Comparison of ENCODE assay signal across 1 cellular context in genomic region chr17:66275651-66276050, GRCh38.
TF ChIP-seq lines count a peak whose summit lies in the region.

No MANE protein-coding gene starts in this region.

TF ChIP-seq in K562, 482 proteins besides CTCF, POLR2A, EP300 and RAD21 (continued from another document):
- TF ChIP-seq PRDM10 (IDR thresholded peaks at IDR 0.05; ENCODE audit: partially characterized antibody) (peak; percentile 10), MYNN (IDR thresholded peaks at IDR 0.05) (peak; percentile 45; the same call in 1 of the 2 replicates), MYNN (CRISPR knock-in tag; IDR thresholded peaks at IDR 0.05) (no peak), HDAC1 (IDR thresholded peaks at IDR 0.05) (no peak), JUND (IDR thresholded peaks at IDR 0.05; ENCODE audit: borderline replicate concordance, low read depth, low read length) (peak; percentile 67; the same call in 1 of the 2 replicates), JUND (tag; IDR thresholded peaks at IDR 0.05; ENCODE audit: borderline replicate concordance, low read depth, low read length) (no peak), JUN (IDR thresholded peaks at IDR 0.05; ENCODE audit: borderline replicate concordance, low read depth, low read length) (peak; percentile 92), JUN (CRISPR knock-in tag; IDR thresholded peaks at IDR 0.05; ENCODE audit: borderline replicate concordance) (no peak), SMARCC2 (IDR thresholded peaks at IDR 0.05; ENCODE audit: low read depth) (peak; percentile 41; the same call in 1 of the 2 replicates), FOXK1 (CRISPR knock-in tag; IDR thresholded peaks at IDR 0.05; ENCODE audit: borderline replicate concordance) (no peak), ARID1B (IDR thresholded peaks at IDR 0.05) (peak; percentile 74), ATF3 (IDR thresholded peaks at IDR 0.05) (peak; percentile 87), ATF3 (CRISPR knock-in tag; conservative IDR thresholded peaks at IDR 0.05) (no peak), MXD1 (CRISPR knock-in tag; IDR thresholded peaks at IDR 0.05; ENCODE audit: borderline replicate concordance, poor library complexity, severe bottlenecking) (no peak), FOSL1 (tag; conservative IDR thresholded peaks at IDR 0.05) (peak; percentile 88), SMARCB1 (IDR thresholded peaks at IDR 0.05; ENCODE audit: insufficient read length, low read depth) (no peak), ZMIZ1 (IDR thresholded peaks at IDR 0.05; ENCODE audit: low read depth in 2 of 2, low read length in 2 of 2) (no peak), ZNF277 (CRISPR knock-in tag; IDR thresholded peaks at IDR 0.05; ENCODE audit: borderline replicate concordance) (no peak), SIRT6 (IDR thresholded peaks at IDR 0.05; ENCODE audit: low read depth, low read length) (no peak), DPF2 (IDR thresholded peaks at IDR 0.05) (peak; percentile 51; the same call in 1 of the 2 replicates), NFIC (IDR thresholded peaks at IDR 0.05) (0 out of 2 replicates have a peak, but pooled peaks have one; percentile 21), CTBP1 (IDR thresholded peaks at IDR 0.05; ENCODE audit: borderline replicate concordance) (0 out of 2 replicates have a peak, but pooled peaks have one; percentile 18)
TF ChIP-seq in K562: peak in this region for 15.
